27 cellular contexts compared by ENCODE assay signal in the genomic region with DNA sequence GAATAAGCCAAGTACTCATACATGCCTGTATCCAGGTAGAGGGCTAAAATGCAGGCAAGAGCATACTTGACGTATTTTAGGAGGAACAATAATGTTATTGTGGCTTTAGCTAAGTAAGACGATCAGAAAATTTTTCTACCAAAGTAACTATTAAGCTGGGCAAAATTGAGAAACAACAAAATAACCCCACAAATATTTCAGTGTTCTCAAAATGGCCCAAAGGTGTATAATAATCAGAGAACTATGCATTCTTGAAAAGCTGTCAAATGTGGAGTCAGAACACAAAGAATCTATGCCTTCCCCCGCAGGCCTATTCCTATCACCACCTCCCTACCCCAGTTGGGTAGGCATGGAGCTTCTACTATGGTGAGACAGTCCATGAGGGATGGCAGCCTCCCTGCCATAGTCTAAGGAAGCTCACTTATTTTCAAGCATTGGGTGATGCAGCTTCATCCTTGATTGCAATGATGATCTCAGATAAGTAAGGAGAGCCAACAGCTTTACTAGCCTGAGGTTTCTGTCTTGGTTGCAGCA.
"Had no signal": no experiment of that assay in that cellular context is flagged by ENCODE, and none has a peak within 500 bp of the region (broad histone marks: within the 10 kb centered on the region; RNA-seq: fewer than 3 reads in every experiment).

No MANE protein-coding gene starts in this region.

- ATAC-seq: mucosa of descending colon; naive thymus-derived CD4-positive, alpha-beta T cell; natural killer cell treated with Interleukin-12 subunit alpha and Interleukin-12 subunit beta and Interleukin-15 and Interleukin-18, amount 100 ng/mL, for 72 hours; pancreas; right cardiac atrium; sciatic nerve; stimulated activated effector memory CD8-positive, alpha-beta T cell treated with anti-CD3 and anti-CD28 coated beads, Interleukin-12 subunit alpha, Interleukin-12 subunit beta, amount 100 ng/mL, for 72 hours had no signal

- FAIRE-seq: islet of Langerhans, pancreas, urothelium cell line had no signal

- H3K27me3 ChIP-seq: pancreas, suprapubic skin, tibial nerve, upper lobe of left lung had no signal

- H3K9me3 ChIP-seq: mucosa of descending colon, pancreas, prostate gland, suprapubic skin, tibial nerve, upper lobe of left lung had no signal

- H3K4me1 ChIP-seq: left ventricle myocardium inferior, pancreas, prostate gland, suprapubic skin, tibial nerve, upper lobe of left lung had no signal

- H3K27ac ChIP-seq: left ventricle myocardium inferior, pancreas, prostate gland, skin epidermis, suprapubic skin, tibial nerve, upper lobe of left lung had no signal

- H3K4me3 ChIP-seq: left ventricle myocardium inferior, lung, mucosa of descending colon, pancreas, prostate gland, skin epidermis, suprapubic skin, tibial nerve, upper lobe of left lung had no signal

- H3K36me3 ChIP-seq: left ventricle myocardium inferior, pancreas, prostate gland, suprapubic skin, tibial nerve, upper lobe of left lung had no signal

- DNase-seq: hippocampal formation; immature natural killer cell; left ventricle myocardium inferior; midbrain; mucosa of descending colon; naive thymus-derived CD4-positive, alpha-beta T cell; nucleus accumbens; pancreas; posterior cingulate gyrus; retina; right cardiac atrium; stimulated activated CD4-positive, alpha-beta T cell treated with anti-CD3 and anti-CD28 coated beads, Interleukin-12 subunit alpha, Interleukin-12 subunit beta, amount 100 ng/mL, for 4 hours; stimulated activated CD4-positive, alpha-beta T cell treated with anti-CD3 and anti-CD28 coated beads, Interleukin-15, amount 100 ng/mL, for 24 hours; stimulated activated CD4-positive, alpha-beta T cell treated with anti-CD3 and anti-CD28 coated beads, Interleukin-2, amount 100 ng/mL, for 24 hours; stimulated activated CD4-positive, alpha-beta T cell treated with anti-CD3 and anti-CD28 coated beads, Interleukin-4, amount 100 ng/mL, for 24 hours; stimulated activated naive CD4-positive, alpha-beta T cell; upper lobe of left lung had no signal
